In genomic region chr11:109089144-109089543, GRCh38 we compare ENCODE assay signal across 23 cellular contexts.
"Had no signal": no experiment of that assay in that cellular context is flagged by ENCODE, and none has a peak within 500 bp of the region (broad histone marks: within the 10 kb centered on the region; RNA-seq: fewer than 3 reads in every experiment).

No MANE protein-coding gene starts in this region.

- H3K27ac ChIP-seq: epithelial cell of prostate, esophagus muscularis mucosa, gastroesophageal sphincter, psoas muscle, right lobe of liver, spleen, tibial artery, upper lobe of left lung, uterus had no signal

- H3K4me3 ChIP-seq: esophagus muscularis mucosa, gastroesophageal sphincter, psoas muscle, right lobe of liver, spleen, tibial artery, upper lobe of left lung, uterus had no signal

- H3K9me3 ChIP-seq: esophagus muscularis mucosa, psoas muscle, right lobe of liver, upper lobe of left lung, uterus had no signal

- H3K4me3 Mint-ChIP-seq: immature natural killer cell; naive B cell; nephron progenitor cell; stimulated activated memory B cell treated with anti-CD40 and anti-IgM and Interleukin-4, amounts not matched to agents 10 μg/mL and 1 μg/mL and 100 μg/mL, for 72 hours; stimulated activated naive CD8-positive, alpha-beta T cell treated with anti-CD3 and anti-CD28 coated beads, Interleukin-15, Interleukin-2, amounts not matched to agents 100 ng/mL and 50 ng/mL, for 24 hours had no signal

- H3K27me3 Mint-ChIP-seq: stimulated activated memory B cell treated with anti-CD40 and anti-IgM and Interleukin-4, amounts not matched to agents 10 μg/mL and 1 μg/mL and 100 μg/mL, for 72 hours had no signal

- H3K27ac Mint-ChIP-seq: immature natural killer cell; naive B cell; nephron progenitor cell; stimulated activated memory B cell treated with anti-CD40 and anti-IgM and Interleukin-4, amounts not matched to agents 10 μg/mL and 1 μg/mL and 100 μg/mL, for 72 hours; stimulated activated naive CD8-positive, alpha-beta T cell treated with anti-CD3 and anti-CD28 coated beads, Interleukin-15, Interleukin-2, amounts not matched to agents 100 ng/mL and 50 ng/mL, for 24 hours had no signal

- H3K9me3 Mint-ChIP-seq: stimulated activated memory B cell treated with anti-CD40 and anti-IgM and Interleukin-4, amounts not matched to agents 10 μg/mL and 1 μg/mL and 100 μg/mL, for 72 hours; stimulated activated naive CD8-positive, alpha-beta T cell treated with anti-CD3 and anti-CD28 coated beads, Interleukin-15, Interleukin-2, amounts not matched to agents 100 ng/mL and 50 ng/mL, for 24 hours had no signal

- H3K36me3 Mint-ChIP-seq: immature natural killer cell; naive B cell; stimulated activated memory B cell treated with anti-CD40 and anti-IgM and Interleukin-4, amounts not matched to agents 10 μg/mL and 1 μg/mL and 100 μg/mL, for 72 hours had no signal

- H3K4me1 Mint-ChIP-seq: naive B cell; nephron progenitor cell; stimulated activated memory B cell treated with anti-CD40 and anti-IgM and Interleukin-4, amounts not matched to agents 10 μg/mL and 1 μg/mL and 100 μg/mL, for 72 hours had no signal

- DNase-seq: effector memory CD4-positive, alpha-beta T cell; immature natural killer cell; kidney; left cardiac atrium; left ventricle myocardium superior; mesendoderm; naive B cell; nephron progenitor cell; psoas muscle; retina; right lobe of liver; spleen; stimulated activated CD4-positive, alpha-beta T cell treated with anti-CD3 and anti-CD28 coated beads, Interleukin-15, amount 100 ng/mL, for 24 hours; stimulated activated CD4-positive, alpha-beta T cell treated with anti-CD3 and anti-CD28 coated beads, Interleukin-1b, Interleukin-23, amount 100 ng/mL, for 48 hours; stimulated activated CD4-positive, alpha-beta T cell treated with anti-CD3 and anti-CD28 coated beads, Interleukin-4, amount 100 ng/mL, for 24 hours; tibial artery; upper lobe of left lung; uterus had no signal

- H3K4me1 ChIP-seq: gastroesophageal sphincter, psoas muscle, right lobe of liver, spleen, tibial artery, upper lobe of left lung, uterus had no signal

- ATAC-seq: gastroesophageal sphincter; left cardiac atrium; left ventricle myocardium superior; psoas muscle; right lobe of liver; stimulated activated memory B cell treated with anti-CD40 and anti-IgM and Interleukin-4, amounts not matched to agents 10 μg/mL and 1 μg/mL and 100 μg/mL, for 72 hours had no signal

- H3K27me3 ChIP-seq: esophagus muscularis mucosa, gastroesophageal sphincter, right lobe of liver, spleen, tibial artery, upper lobe of left lung, uterus had no signal

- H3K36me3 ChIP-seq: esophagus muscularis mucosa, gastroesophageal sphincter, right lobe of liver, spleen, tibial artery, upper lobe of left lung, uterus had no signal
